Comparison of ENCODE assay signal across 9 cellular contexts in the genomic region with DNA sequence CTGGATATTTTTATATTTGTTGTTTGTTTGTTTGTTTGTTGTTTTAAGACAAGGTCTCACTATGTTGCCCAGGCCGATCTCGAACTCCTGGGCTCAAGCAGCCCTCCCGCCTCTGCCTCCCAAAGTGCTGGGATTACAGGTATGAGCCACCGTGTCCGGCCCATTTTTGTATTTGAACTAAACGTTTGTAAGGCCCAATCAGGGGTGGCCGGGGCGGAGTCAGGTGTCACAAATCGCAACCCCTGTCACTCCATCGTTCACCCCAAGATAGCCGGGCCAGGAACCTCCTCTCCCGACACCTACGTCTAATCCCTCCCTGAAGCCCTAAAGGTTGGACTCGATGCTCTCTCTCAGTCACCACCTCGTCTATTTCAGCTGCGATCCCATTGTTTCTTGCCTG. TPM values are rescaled to one million over a fixed set of nuclear protein-coding genes. Genes with fewer than 3 reads are reported as not detected.
A peak's percentile ranks its signal among the peaks of the same experiment; 100 is the strongest.
DNase-seq lines count a peak whose midpoint lies in the region; ATAC-seq, FAIRE-seq and TF ChIP-seq lines count a peak whose summit lies in the region.
"Had no signal": no experiment of that assay in that cellular context is flagged by ENCODE, and none has a peak within 500 bp of the region (broad histone marks: within the 10 kb centered on the region; RNA-seq: fewer than 3 reads in every experiment).

No MANE protein-coding gene starts in this region.

- H3K9me3 ChIP-seq in CD4-positive, alpha-beta memory T cell (ENCODE audit: control insufficient read depth in 1 of 2, low read length in 2 of 2), result no peaks in the 10 kb centered on the region
- no peaks in the 10 kb centered on the region for H3K9me3 ChIP-seq in HepG2 (ENCODE audit: low read length)

- H3K27ac ChIP-seq in CD4-positive, alpha-beta memory T cell (ENCODE audit: low read depth, low read length), result peak overlapping the region; percentile 81
- H3K27ac ChIP-seq in HepG2 (ENCODE audit: extremely low read length, insufficient read depth, low read length), result no peak overlapping the region

- POLR2A ChIA-PET in CD4-positive, alpha-beta memory T cell (lab: Charles Lee; ENCODE audit: partially characterized antibody), result interaction anchor here (1.1 to 1.9 kb wide), 6 partner anchors 19 to 100 kb away, joined by 3 to 13 read pairs (median 4); no protein-coding TSS in a partner anchor
- POLR2A ChIA-PET in HepG2 (lab: Yijun Ruan, JAX), result no interaction called here

- H2AFZ ChIP-seq in HepG2 (ENCODE audit: low read length), result no peak overlapping the region

- peak overlapping the region; percentile 55 to 57 for H3K4me3 ChIP-seq in CD4-positive, alpha-beta memory T cell (ENCODE audit: low read length in 2 of 2)
- H3K4me3 ChIP-seq in NB4 (ENCODE audit: low read depth, low read length), result peak overlapping the region; percentile 50
- H3K4me3 ChIP-seq in HepG2 (replicated peaks in 1 of 3; ENCODE audit: insufficient read depth in 1 of 3, low read depth in 2 of 3, low read length in 3 of 3), result no peak overlapping the region

- DNase-seq in CD4-positive, alpha-beta memory T cell, result peak; percentile 66 to 78 (median 75)
- DNase-seq in NB4 (ENCODE audit: low read depth) (peak; percentile 70), HepG2 (ENCODE audit: low spot score) (no peak), COLO668 (lab: John Stamatoyannopoulos, UW; ENCODE audit: unreplicated experiment) (no peak), NCI-H1417 treated with DMSO at 0.1 percent for 48 hours (lab: John Stamatoyannopoulos, UW) (no peak)
- DNase-seq in activated effector memory CD4-positive, alpha-beta T cell treated with anti-CD3 and anti-CD28 coated beads, Interleukin-2, amount 50 U/mL, for 16 hours, result peak; percentile 85
- peak; percentile 64 for DNase-seq in stimulated activated CD8-positive, alpha-beta memory T cell treated with anti-CD3 and anti-CD28 coated beads, Interleukin-4, amount 100 ng/mL, for 48 hours

- H4K20me1 ChIP-seq in HepG2 (ENCODE audit: insufficient read depth, low read length), result no peaks in the 10 kb centered on the region

- no peaks in the 10 kb centered on the region for H3K79me2 ChIP-seq in HepG2 (ENCODE audit: insufficient read depth, low read length)

- TF ChIP-seq POLR2A in NB4 (IDR thresholded peaks at IDR 0.05; ENCODE audit: extremely low read depth, insufficient read length), result no peak
- no peak for TF ChIP-seq POLR2A in HepG2 (IDR thresholded peaks at IDR 0.05; ENCODE audit: insufficient read depth in 1 of 2, low read depth in 2 of 2, low read length in 2 of 2)

- no peak for FAIRE-seq in HepG2 (lab: Jason Lieb, UNC)
- FAIRE-seq: TTC549 had no signal

- CTCF ChIA-PET in CD4-positive, alpha-beta memory T cell (lab: Charles Lee; ENCODE audit: partially characterized antibody), result interaction anchor here (0.9 to 1.5 kb wide), 2 partner anchors 383 to 386 kb away, joined by 3 read pairs; no protein-coding TSS in a partner anchor
- CTCF ChIA-PET in HepG2 (lab: Yijun Ruan, JAX; ENCODE audit: low intra/inter-chr PET ratio, low total read pairs), result no interaction called here

- peaks cover 14% of the 10 kb centered on the region for H3K4me1 ChIP-seq in CD4-positive, alpha-beta memory T cell (ENCODE audit: insufficient read depth, low read length)
- H3K4me1 ChIP-seq in HepG2 (ENCODE audit: insufficient read depth, low read length), result no peaks in the 10 kb centered on the region

- peak overlapping the region; percentile 43; the same call in 1 of the 2 replicates for H3K4me2 ChIP-seq in HepG2 (ENCODE audit: low read depth, low read length)

- H3K4me1 Mint-ChIP-seq in CD4-positive, alpha-beta memory T cell, result peaks cover 7 to 33% (median 23%) of the 10 kb centered on the region in 4 donors

- H3K36me3 ChIP-seq in CD4-positive, alpha-beta memory T cell (ENCODE audit: insufficient read depth, low read length), result no peaks in the 10 kb centered on the region
- no peaks in the 10 kb centered on the region for H3K36me3 ChIP-seq in HepG2 (replicated peaks in 1 of 2; ENCODE audit: control insufficient read depth in 1 of 2, insufficient read depth in 2 of 2, low read length in 2 of 2)

- TF ChIP-seq EP300 in HepG2 (IDR thresholded peaks at IDR 0.05; ENCODE audit: low read depth in 2 of 2, low read length in 2 of 2) (no peak), HepG2 (CRISPR knock-in tag; IDR thresholded peaks at IDR 0.05; ENCODE audit: borderline replicate concordance) (no peak)

- no TSS peak for BruUV-seq in HepG2 (replicated peaks; lab: Mats Ljungman, UMichigan)

- intact Hi-C loops in CD4-positive, alpha-beta memory T cell (cut with micrococcal nuclease), result loop anchor here (2.0 to 10.0 kb wide), 3 partner anchors 15 to 201 kb away; a partner anchor contains a TSS
- intact Hi-C loops in HepG2 (cut with micrococcal nuclease; ENCODE audit: unreplicated experiment), result no loop called here

- in situ Hi-C loops in HepG2 (cut with HindIII; ENCODE audit: extremely low pct_ligation_motif_present, low pct_unique_long_range_greater_than_20kb), result no loop called here

- H3K9me3 Mint-ChIP-seq in CD4-positive, alpha-beta memory T cell, result no peaks in the 10 kb centered on the region

- TF ChIP-seq CTCF in NB4 (IDR thresholded peaks at IDR 0.05; ENCODE audit: low read depth, low read length) (no peak), HepG2 (CRISPR knock-in tag; IDR thresholded peaks at IDR 0.05) (no peak)

- H3K4me3 Mint-ChIP-seq in CD4-positive, alpha-beta memory T cell, result peak overlapping the region; percentile 85 to 96 (median 92)

- no peak overlapping the region for H3K9ac ChIP-seq in HepG2 (ENCODE audit: insufficient read depth, low read depth, low read length)

- WGBS in HepG2 (ENCODE audit: low lambda C conversion rate), result 2% methylated on average over 12 of the region's 16 CpGs

- ATAC-seq in HepG2 (no peak), HG03342 (IDR thresholded peaks at IDR 0.05; ENCODE audit: unreplicated experiment) (no peak)

- no peak for TF ChIP-seq RAD21 in HepG2 (CRISPR knock-in tag; IDR thresholded peaks at IDR 0.05)

- H3K27me3 ChIP-seq in CD4-positive, alpha-beta memory T cell (ENCODE audit: insufficient read depth, low read length), result no peaks in the 10 kb centered on the region
- no peaks in the 10 kb centered on the region for H3K27me3 ChIP-seq in HepG2 (ENCODE audit: control insufficient read depth in 1 of 2, insufficient read depth in 2 of 2, low read length in 2 of 2)

- peaks cover 0 to 7% of the 10 kb centered on the region in 2 donors for H3K36me3 Mint-ChIP-seq in CD4-positive, alpha-beta memory T cell

- no peaks in the 10 kb centered on the region for H3K27me3 Mint-ChIP-seq in CD4-positive, alpha-beta memory T cell

- peak overlapping the region; percentile 94 to 97 (median 96) for H3K27ac Mint-ChIP-seq in CD4-positive, alpha-beta memory T cell

TF ChIP-seq in HepG2, 621 proteins besides CTCF, POLR2A, EP300 and RAD21:
- TF ChIP-seq, protein P1, sequence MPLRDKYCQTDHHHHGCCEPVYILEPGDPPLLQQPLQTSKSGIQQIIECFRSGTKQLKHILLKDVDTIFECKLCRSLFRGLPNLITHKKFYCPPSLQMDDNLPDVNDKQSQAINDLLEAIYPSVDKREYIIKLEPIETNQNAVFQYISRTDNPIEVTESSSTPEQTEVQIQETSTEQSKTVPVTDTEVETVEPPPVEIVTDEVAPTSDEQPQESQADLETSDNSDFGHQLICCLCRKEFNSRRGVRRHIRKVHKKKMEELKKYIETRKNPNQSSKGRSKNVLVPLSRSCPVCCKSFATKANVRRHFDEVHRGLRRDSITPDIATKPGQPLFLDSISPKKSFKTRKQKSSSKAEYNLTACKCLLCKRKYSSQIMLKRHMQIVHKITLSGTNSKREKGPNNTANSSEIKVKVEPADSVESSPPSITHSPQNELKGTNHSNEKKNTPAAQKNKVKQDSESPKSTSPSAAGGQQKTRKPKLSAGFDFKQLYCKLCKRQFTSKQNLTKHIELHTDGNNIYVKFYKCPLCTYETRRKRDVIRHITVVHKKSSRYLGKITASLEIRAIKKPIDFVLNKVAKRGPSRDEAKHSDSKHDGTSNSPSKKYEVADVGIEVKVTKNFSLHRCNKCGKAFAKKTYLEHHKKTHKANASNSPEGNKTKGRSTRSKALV (CRISPR knock-in tag; IDR thresholded peaks at IDR 0.05), result no peak

RNA-seq across cellular contexts. Expression of a gene that starts 0.7 kb away (rescaled TPM):
- 1 to 10 TPM in 1 of 2 experiments, under 1 TPM in 1; 0.94 to 1.9 TPM for total RNA-seq in CD4-positive, alpha-beta memory T cell
- polyA plus RNA-seq in CD4-positive, alpha-beta memory T cell, result 1 to 10 TPM; 5.1 to 6.3 TPM
- total RNA-seq in HepG2 (2016; rRNA removed; fragmentation: Illumina TruSeq; extraction: Trizol), result not detected in 2 replicates
- total RNA-seq in HepG2 (2016; cell fraction: cytosol; rRNA removed; fragmentation: Illumina TruSeq; extraction: Trizol; ENCODE audit: low read depth), result not detected in 2 replicates
- total RNA-seq in HepG2 (2016; cell fraction: insoluble cytoplasmic fraction; rRNA removed; fragmentation: Illumina TruSeq; extraction: Trizol), result not detected in 2 replicates
- not detected in 2 replicates for total RNA-seq in HepG2 (2016; cell fraction: membrane; rRNA removed; fragmentation: Illumina TruSeq; extraction: Trizol)
- not detected in 2 replicates for total RNA-seq in HepG2 (2016; cell fraction: nucleus; rRNA removed; fragmentation: Illumina TruSeq; extraction: Trizol)
- not detected in 2 replicates for polyA plus RNA-seq in HepG2 (2011; rRNA removed)
- not detected in 2 replicates for polyA plus RNA-seq in HepG2 (2011; cell fraction: cytosol; rRNA removed)
- polyA plus RNA-seq in HepG2 (2011; cell fraction: nucleus; rRNA removed), result not detected in 2 replicates
- polyA plus RNA-seq in HepG2 (2012), result not detected in 2 replicates
- polyA plus RNA-seq in HepG2 (2016; cell fraction: cytosol; fragmentation: Illumina TruSeq; extraction: Trizol; ENCODE audit: low read depth), result not detected in 2 replicates
- not detected in 2 replicates for polyA plus RNA-seq in HepG2 (2016; cell fraction: insoluble cytoplasmic fraction; fragmentation: Illumina TruSeq; extraction: Trizol; ENCODE audit: low read depth)
- polyA plus RNA-seq in HepG2 (2016; cell fraction: membrane; fragmentation: Illumina TruSeq; extraction: Trizol; ENCODE audit: low read depth), result not detected in 2 replicates
- not detected in 2 replicates for polyA plus RNA-seq in HepG2 (2016; cell fraction: nucleus; fragmentation: Illumina TruSeq; extraction: Trizol; ENCODE audit: insufficient read depth, low read depth)
- not detected in 2 replicates for polyA minus RNA-seq in HepG2 (2011; rRNA and poly(A)+ RNA removed; ENCODE audit: low replicate concordance)
- polyA minus RNA-seq in HepG2 (2011; cell fraction: cytosol; rRNA and poly(A)+ RNA removed), result not detected in 2 replicates
- polyA minus RNA-seq in HepG2 (2011; cell fraction: nucleus; rRNA and poly(A)+ RNA removed), result not detected in 2 replicates

Comparison
In these comparisons a context has a peak if more than half of its experiments do, and no peak if none do; other contexts are left out.
1. DNase-seq: peak in CD4-positive, alpha-beta memory T cell (5 of 5), NB4 (single experiment), activated effector memory CD4-positive, alpha-beta T cell treated with anti-CD3 and anti-CD28 coated beads, Interleukin-2, amount 50 U/mL, for 16 hours (single experiment) and stimulated activated CD8-positive, alpha-beta memory T cell treated with anti-CD3 and anti-CD28 coated beads, Interleukin-4, amount 100 ng/mL, for 48 hours (single experiment); none in HepG2 (single experiment), COLO668 (single experiment) and NCI-H1417 treated with DMSO at 0.1 percent for 48 hours (single experiment).
2. H3K4me3 ChIP-seq: peak in CD4-positive, alpha-beta memory T cell (2 of 2) and NB4 (single experiment); none in HepG2 (0 of 3).